Comparison of ENCODE assay signal across 9 cellular contexts in the genomic region with DNA sequence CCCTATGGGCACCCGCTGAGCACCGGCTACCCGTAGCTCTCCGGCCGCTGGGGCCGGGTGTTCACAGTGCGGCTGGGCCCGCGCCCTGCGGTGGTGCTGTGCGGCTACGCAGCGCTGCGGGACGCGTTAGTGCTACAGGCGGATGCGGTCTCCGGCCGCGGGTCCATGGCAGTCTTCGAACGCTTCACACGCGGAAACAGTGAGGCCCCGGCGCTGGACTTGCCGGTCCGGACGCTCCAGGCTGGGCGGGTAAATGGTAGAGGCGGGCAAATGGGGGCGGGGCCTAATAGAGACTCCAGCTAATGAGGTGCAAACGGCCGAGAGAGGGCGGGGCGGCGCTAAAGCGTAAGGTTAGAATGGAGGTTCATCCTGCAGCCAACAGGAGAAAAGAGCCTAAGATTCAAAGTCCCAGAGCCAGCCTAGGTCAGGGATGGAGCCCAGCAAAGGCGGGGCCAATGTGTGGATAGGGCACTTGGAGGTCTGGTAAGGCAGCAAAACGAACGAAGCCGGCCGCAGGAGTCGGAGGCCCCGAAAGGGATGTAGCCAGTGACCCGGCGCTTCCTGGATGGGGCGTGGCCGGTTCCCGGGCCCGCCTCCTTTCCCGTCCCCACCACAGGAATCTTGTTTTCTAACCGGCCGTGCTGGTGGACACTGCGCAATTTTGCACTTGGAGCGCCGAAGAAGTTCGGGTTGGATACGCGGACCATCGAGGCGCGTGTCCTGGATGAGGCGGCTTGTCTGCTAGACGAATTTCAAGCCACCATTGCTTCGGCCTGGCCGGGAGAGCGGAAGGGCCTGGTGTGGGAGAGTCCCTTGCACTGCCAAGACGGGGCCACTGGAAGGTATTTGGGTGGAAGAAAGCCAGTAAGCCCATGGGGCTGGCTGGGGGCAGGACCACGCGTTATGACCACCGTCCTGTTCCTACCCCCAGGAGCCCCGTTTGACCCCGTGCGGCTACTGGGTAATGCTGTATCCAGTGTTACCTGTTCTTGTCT. TPM values are rescaled to one million over a fixed set of nuclear protein-coding genes. Genes with fewer than 3 reads are reported as not detected.
DNase-seq lines count a peak whose midpoint lies in the region; ATAC-seq and TF ChIP-seq lines count a peak whose summit lies in the region.
"Not testable (repeated sequence)": the region's sequence is repeated elsewhere in the genome, so short reads cannot be mapped to it uniquely, and the experiment has no call there.
"Had no signal": no experiment of that assay in that cellular context is flagged by ENCODE, and none has a peak within 500 bp of the region (broad histone marks: within the 10 kb centered on the region; RNA-seq: fewer than 3 reads in every experiment).

No MANE protein-coding gene starts in this region.

- H3K9me3 ChIP-seq in H9 (ENCODE audit: control insufficient read depth, low read depth, low read length); T-helper 17 cell (ENCODE audit: control insufficient read depth, low read length, poor library complexity, severe bottlenecking); effector memory CD4-positive, alpha-beta T cell (ENCODE audit: control insufficient read depth, low read length): not testable (repeated sequence)

- not testable (repeated sequence) for TF ChIP-seq CTCF in H9 (conservative IDR thresholded peaks at IDR 0.05)

- H3K4ac ChIP-seq in H9 (ENCODE audit: low read depth, low read length) = not testable (repeated sequence)

- H2BK12ac ChIP-seq in H9 (ENCODE audit: insufficient read length, low read depth, low read length) = not testable (repeated sequence)

- not testable (repeated sequence) for H3K27ac ChIP-seq in ACC112 (ENCODE audit: low read depth, low read length); H9 (ENCODE audit: insufficient read length, low read depth, low read length); effector memory CD4-positive, alpha-beta T cell (ENCODE audit: insufficient read depth, low read length, poor library complexity, severe bottlenecking)

- not testable (repeated sequence) for H4K91ac ChIP-seq in H9 (ENCODE audit: insufficient read length, low read depth, low read length)

- H3K27me3 Mint-ChIP-seq in H9 (ENCODE audit: low read depth) = peaks cover 33% of the 10 kb centered on the region
- H3K27me3 Mint-ChIP-seq in T-helper 17 cell = not testable (repeated sequence)
- H3K27me3 Mint-ChIP-seq in activated naive CD4-positive, alpha-beta T cell treated with anti-CD3 and anti-CD28 coated beads, Interleukin-2, amount 10 ng/mL, durations not matched to agents 7 days and 5 days = peaks cover 79% of the 10 kb centered on the region
- peaks cover 0 to 11% (median 10%) of the 10 kb centered on the region in 5 donors for H3K27me3 Mint-ChIP-seq in naive thymus-derived CD8-positive, alpha-beta T cell

- ATAC-seq in T-helper 17 cell = peak; percentile 97
- ATAC-seq in naive thymus-derived CD8-positive, alpha-beta T cell = peak; percentile 90

- no CpG with 5 or more reads among the region's 76 CpGs for WGBS in H9 (ENCODE audit: extremely low coverage, insufficient read length, low lambda C conversion rate)

- H3K9ac ChIP-seq in H9 (ENCODE audit: extremely low read depth, insufficient read length, low read length) = not testable (repeated sequence)

- H3K4me3 ChIP-seq in ACC112 (ENCODE audit: low read depth, low read length) = peak overlapping the region; percentile 53; the same call in 1 of the 2 replicates
- H3K4me3 ChIP-seq in effector memory CD4-positive, alpha-beta T cell (ENCODE audit: insufficient read depth, low read depth, low read length, poor library complexity, severe bottlenecking) = peak overlapping the region; percentile 62

- not testable (repeated sequence) for H3K36me3 Mint-ChIP-seq in H9 (ENCODE audit: insufficient read depth in 1 of 3, low read depth in 3 of 3); T-helper 17 cell (ENCODE audit: low read depth); activated naive CD4-positive, alpha-beta T cell treated with anti-CD3 and anti-CD28 coated beads, Interleukin-2, amount 10 ng/mL, durations not matched to agents 7 days and 5 days; naive thymus-derived CD8-positive, alpha-beta T cell

- not testable (repeated sequence) for H2BK5ac ChIP-seq in H9 (ENCODE audit: insufficient read length, low read length)

- H3K4me2 ChIP-seq in H9 (ENCODE audit: insufficient read depth, insufficient read length, low read length) = peak overlapping the region; percentile 51

- H3K4me3 Mint-ChIP-seq in H9 (peak overlapping the region; percentile 83 to 92), T-helper 17 cell (peak overlapping the region; percentile 89)
- peak overlapping the region; percentile 80 for H3K4me3 Mint-ChIP-seq in activated naive CD4-positive, alpha-beta T cell treated with anti-CD3 and anti-CD28 coated beads, Interleukin-2, amount 10 ng/mL, durations not matched to agents 7 days and 5 days
- H3K4me3 Mint-ChIP-seq in naive thymus-derived CD8-positive, alpha-beta T cell = peak overlapping the region; percentile 81 to 96 (median 91)

- H3K14ac ChIP-seq in H9 (ENCODE audit: insufficient read depth, low read length) = peak overlapping the region; percentile 91

- H3K18ac ChIP-seq in H9 (ENCODE audit: insufficient read length, low read depth, low read length) = not testable (repeated sequence)

- H4K8ac ChIP-seq in H9 (replicated peaks; ENCODE audit: insufficient read length, low read depth, low read length) = not testable (repeated sequence)

- H3T11ph ChIP-seq in H9 (ENCODE audit: low read length) = not testable (repeated sequence)

- not testable (repeated sequence) for H2BK15ac ChIP-seq in H9 (ENCODE audit: low read depth, low read length)

- not testable (repeated sequence) for H2BK120ac ChIP-seq in H9 (ENCODE audit: low read depth, low read length, poor library complexity, severe bottlenecking)

- POLR2A ChIA-PET in naive thymus-derived CD8-positive, alpha-beta T cell (lab: Charles Lee) = interaction anchor here (0.6 kb wide), 2 partner anchors 15 kb away, joined by 3 to 6 read pairs; no protein-coding TSS in a partner anchor

- H2BK20ac ChIP-seq in H9 (ENCODE audit: low read depth, low read length, poor library complexity, severe bottlenecking) = not testable (repeated sequence)

- CTCF ChIA-PET in activated naive CD4-positive, alpha-beta T cell treated with anti-CD3 and anti-CD28 coated beads, Interleukin-2, amount 10 ng/mL, durations not matched to agents 7 days and 5 days (lab: Charles Lee) = not testable (repeated sequence)

- H3K79me2 ChIP-seq in ACC112 (ENCODE audit: control insufficient read depth, insufficient read depth, low read length, unreplicated experiment); H9 (ENCODE audit: insufficient read depth, low read length): not testable (repeated sequence)

- H3K23me2 ChIP-seq in H9 (ENCODE audit: insufficient read length, low read depth, low read length, poor library complexity, severe bottlenecking) = not testable (repeated sequence)

- H3K4me1 ChIP-seq in ACC112 (ENCODE audit: control insufficient read depth, insufficient read depth, low read length, unreplicated experiment); H9 (ENCODE audit: insufficient read depth, low read length); effector memory CD4-positive, alpha-beta T cell (ENCODE audit: control insufficient read depth, insufficient read depth, low read length, poor library complexity, severe bottlenecking): not testable (repeated sequence)

- H2AK5ac ChIP-seq in H9 (ENCODE audit: insufficient read length, low read length) = not testable (repeated sequence)

- H3K27ac Mint-ChIP-seq in H9 = peak overlapping the region; percentile 97 to 98 (median 97)
- not testable (repeated sequence) for H3K27ac Mint-ChIP-seq in T-helper 17 cell
- H3K27ac Mint-ChIP-seq in activated naive CD4-positive, alpha-beta T cell treated with anti-CD3 and anti-CD28 coated beads, Interleukin-2, amount 10 ng/mL, durations not matched to agents 7 days and 5 days = peak overlapping the region; percentile 77
- H3K27ac Mint-ChIP-seq in naive thymus-derived CD8-positive, alpha-beta T cell = peak overlapping the region in 8 of 10 donors; percentile 88 to 97 (median 92)

- not testable (repeated sequence) for H3K36me3 ChIP-seq in ACC112 (ENCODE audit: insufficient read depth, low read length); effector memory CD4-positive, alpha-beta T cell (ENCODE audit: control insufficient read depth, insufficient read depth, low read length)

- peaks cover 18 to 37% of the 10 kb centered on the region in 2 experiments for H3K4me1 Mint-ChIP-seq in H9
- H3K4me1 Mint-ChIP-seq in T-helper 17 cell = peaks cover 11% of the 10 kb centered on the region
- H3K4me1 Mint-ChIP-seq in activated naive CD4-positive, alpha-beta T cell treated with anti-CD3 and anti-CD28 coated beads, Interleukin-2, amount 10 ng/mL, durations not matched to agents 7 days and 5 days = peaks cover 21% of the 10 kb centered on the region
- peaks cover 14 to 27% (median 20%) of the 10 kb centered on the region in 4 donors for H3K4me1 Mint-ChIP-seq in naive thymus-derived CD8-positive, alpha-beta T cell

- H3K79me1 ChIP-seq in H9 (ENCODE audit: insufficient read depth, low read depth, low read length, poor library complexity, severe bottlenecking) = not testable (repeated sequence)

- H4K5ac ChIP-seq in H9 (ENCODE audit: insufficient read length, low read depth, low read length) = not testable (repeated sequence)

- not testable (repeated sequence) for H4K20me1 ChIP-seq in H9 (ENCODE audit: control insufficient read depth, insufficient read depth, insufficient read length)

- not testable (repeated sequence) for H3K23ac ChIP-seq in H9 (ENCODE audit: insufficient read length, low read depth, low read length)

- not testable (repeated sequence) for H3K27me3 ChIP-seq in ACC112 (ENCODE audit: insufficient read depth, low read length); H9 (ENCODE audit: insufficient read depth, low read length); effector memory CD4-positive, alpha-beta T cell (replicated peaks; ENCODE audit: control insufficient read depth, insufficient read depth, low read length, poor library complexity, severe bottlenecking)

- not testable (repeated sequence) for H2AFZ ChIP-seq in ACC112 (ENCODE audit: low read length, unreplicated experiment); H9 (ENCODE audit: low read length)

- DNase-seq in H9 (peak; percentile 84), T-helper 17 cell (peak in 1 of 3 donors; percentile 31), iPS DF 19.7 (ENCODE audit: low read depth, low spot score) (peak; percentile 20)
- peak; percentile 58 for DNase-seq in activated naive CD4-positive, alpha-beta T cell treated with anti-CD3 and anti-CD28 coated beads, Interleukin-2, amount 10 ng/mL, durations not matched to agents 7 days and 5 days
- DNase-seq in effector memory CD4-positive, alpha-beta T cell = peak in 2 of 3 donors; percentile 22 to 35
- DNase-seq in naive thymus-derived CD8-positive, alpha-beta T cell = peak in 6 of 10 donors; percentile 11 to 44 (median 38)
- peak; percentile 13 to 33 (median 28) for DNase-seq in stimulated activated CD4-positive, alpha-beta T cell treated with anti-CD3 and anti-CD28 coated beads, Interleukin-12 subunit alpha, Interleukin-12 subunit beta, amount 100 ng/mL, for 48 hours (ENCODE audit: low read depth in 2 of 3, low spot score in 1 of 3)

- H3K9me3 Mint-ChIP-seq in H9; activated naive CD4-positive, alpha-beta T cell treated with anti-CD3 and anti-CD28 coated beads, Interleukin-2, amount 10 ng/mL, durations not matched to agents 7 days and 5 days; naive thymus-derived CD8-positive, alpha-beta T cell: not testable (repeated sequence)

- not testable (repeated sequence) for H3K56ac ChIP-seq in H9 (ENCODE audit: insufficient read length, low read depth, low read length)

RNA-seq across cellular contexts. Expression of gene CYP2F1, which starts 21.5 kb away (rescaled TPM):
- total RNA-seq in H9 (2021) (0.63 TPM in 1 of 2 replicates, not detected in the other), T-helper 17 cell (under 1 TPM; 0.25 to 0.37 TPM)
- total RNA-seq in naive thymus-derived CD8-positive, alpha-beta T cell = not detected
- under 1 TPM in 1 of 3 donors, not detected in 2; 0.19 TPM for polyA plus RNA-seq in naive thymus-derived CD8-positive, alpha-beta T cell
- total RNA-seq: ureter had no signal

RNA-seq across cellular contexts. Expression of gene CYP2A13, which starts 47.4 kb away (rescaled TPM):
- 0.63 and 0.72 TPM in 2 replicates for total RNA-seq in H9 (2021)
- total RNA-seq in T-helper 17 cell = not detected
- not detected for total RNA-seq in naive thymus-derived CD8-positive, alpha-beta T cell
- not detected for polyA plus RNA-seq in naive thymus-derived CD8-positive, alpha-beta T cell
- total RNA-seq: ureter had no signal

RNA-seq across cellular contexts. Expression of gene CYP2S1, which starts 57.3 kb away (rescaled TPM):
- total RNA-seq in H9 (2021) (159 and 175 TPM in 2 replicates), T-helper 17 cell (1 to 10 TPM in 1 of 2 donors, under 1 TPM in 1; 0.75 to 1.1 TPM)
- not detected for total RNA-seq in naive thymus-derived CD8-positive, alpha-beta T cell
- not detected for polyA plus RNA-seq in naive thymus-derived CD8-positive, alpha-beta T cell

Comparison
In these comparisons a context has a peak if more than half of its experiments do, and no peak if none do; other contexts are left out.
1. RNA of gene CYP2S1, which starts 57.3 kb away (total RNA-seq): 159 to 175 TPM in H9; 0.75 to 1.1 TPM in T-helper 17 cell and not detected in naive thymus-derived CD8-positive, alpha-beta T cell; every median in the first group is over 10 times any median in the second.
2. Peak in every context shown above with its lines, with median percentiles within 50 percentile points of each other: H3K4me3 Mint-ChIP-seq.